1 cellular context compared by ENCODE assay signal in the genomic region with DNA sequence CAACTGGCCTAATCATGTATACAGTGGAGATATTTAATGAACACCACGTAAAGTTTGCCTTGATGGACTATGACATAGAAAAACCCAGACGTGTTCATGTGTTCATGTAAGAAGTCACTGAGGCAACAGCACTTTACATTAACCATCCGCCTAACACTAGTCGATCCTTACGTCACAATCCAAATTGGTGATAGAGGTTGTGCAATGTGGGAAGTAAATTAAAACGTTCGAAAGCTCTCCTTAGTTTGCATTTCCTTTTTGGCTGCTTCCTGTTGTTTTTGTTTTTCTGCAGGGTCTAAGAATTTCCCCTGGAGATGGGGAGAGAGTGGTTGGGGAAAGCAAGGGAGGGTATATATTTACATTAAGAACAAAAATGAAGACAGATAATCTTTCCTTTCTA.
TF ChIP-seq lines count a peak whose summit lies in the region.

No MANE protein-coding gene starts in this region.

TF ChIP-seq in GM23338, 12 proteins besides CTCF, POLR2A, EP300 and RAD21 (continued from another document):
- TF ChIP-seq, protein P1, sequence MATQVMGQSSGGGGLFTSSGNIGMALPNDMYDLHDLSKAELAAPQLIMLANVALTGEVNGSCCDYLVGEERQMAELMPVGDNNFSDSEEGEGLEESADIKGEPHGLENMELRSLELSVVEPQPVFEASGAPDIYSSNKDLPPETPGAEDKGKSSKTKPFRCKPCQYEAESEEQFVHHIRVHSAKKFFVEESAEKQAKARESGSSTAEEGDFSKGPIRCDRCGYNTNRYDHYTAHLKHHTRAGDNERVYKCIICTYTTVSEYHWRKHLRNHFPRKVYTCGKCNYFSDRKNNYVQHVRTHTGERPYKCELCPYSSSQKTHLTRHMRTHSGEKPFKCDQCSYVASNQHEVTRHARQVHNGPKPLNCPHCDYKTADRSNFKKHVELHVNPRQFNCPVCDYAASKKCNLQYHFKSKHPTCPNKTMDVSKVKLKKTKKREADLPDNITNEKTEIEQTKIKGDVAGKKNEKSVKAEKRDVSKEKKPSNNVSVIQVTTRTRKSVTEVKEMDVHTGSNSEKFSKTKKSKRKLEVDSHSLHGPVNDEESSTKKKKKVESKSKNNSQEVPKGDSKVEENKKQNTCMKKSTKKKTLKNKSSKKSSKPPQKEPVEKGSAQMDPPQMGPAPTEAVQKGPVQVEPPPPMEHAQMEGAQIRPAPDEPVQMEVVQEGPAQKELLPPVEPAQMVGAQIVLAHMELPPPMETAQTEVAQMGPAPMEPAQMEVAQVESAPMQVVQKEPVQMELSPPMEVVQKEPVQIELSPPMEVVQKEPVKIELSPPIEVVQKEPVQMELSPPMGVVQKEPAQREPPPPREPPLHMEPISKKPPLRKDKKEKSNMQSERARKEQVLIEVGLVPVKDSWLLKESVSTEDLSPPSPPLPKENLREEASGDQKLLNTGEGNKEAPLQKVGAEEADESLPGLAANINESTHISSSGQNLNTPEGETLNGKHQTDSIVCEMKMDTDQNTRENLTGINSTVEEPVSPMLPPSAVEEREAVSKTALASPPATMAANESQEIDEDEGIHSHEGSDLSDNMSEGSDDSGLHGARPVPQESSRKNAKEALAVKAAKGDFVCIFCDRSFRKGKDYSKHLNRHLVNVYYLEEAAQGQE (IDR thresholded peaks at IDR 0.05; ENCODE audit: unreplicated experiment), result no peak
- TF ChIP-seq, protein P2, sequence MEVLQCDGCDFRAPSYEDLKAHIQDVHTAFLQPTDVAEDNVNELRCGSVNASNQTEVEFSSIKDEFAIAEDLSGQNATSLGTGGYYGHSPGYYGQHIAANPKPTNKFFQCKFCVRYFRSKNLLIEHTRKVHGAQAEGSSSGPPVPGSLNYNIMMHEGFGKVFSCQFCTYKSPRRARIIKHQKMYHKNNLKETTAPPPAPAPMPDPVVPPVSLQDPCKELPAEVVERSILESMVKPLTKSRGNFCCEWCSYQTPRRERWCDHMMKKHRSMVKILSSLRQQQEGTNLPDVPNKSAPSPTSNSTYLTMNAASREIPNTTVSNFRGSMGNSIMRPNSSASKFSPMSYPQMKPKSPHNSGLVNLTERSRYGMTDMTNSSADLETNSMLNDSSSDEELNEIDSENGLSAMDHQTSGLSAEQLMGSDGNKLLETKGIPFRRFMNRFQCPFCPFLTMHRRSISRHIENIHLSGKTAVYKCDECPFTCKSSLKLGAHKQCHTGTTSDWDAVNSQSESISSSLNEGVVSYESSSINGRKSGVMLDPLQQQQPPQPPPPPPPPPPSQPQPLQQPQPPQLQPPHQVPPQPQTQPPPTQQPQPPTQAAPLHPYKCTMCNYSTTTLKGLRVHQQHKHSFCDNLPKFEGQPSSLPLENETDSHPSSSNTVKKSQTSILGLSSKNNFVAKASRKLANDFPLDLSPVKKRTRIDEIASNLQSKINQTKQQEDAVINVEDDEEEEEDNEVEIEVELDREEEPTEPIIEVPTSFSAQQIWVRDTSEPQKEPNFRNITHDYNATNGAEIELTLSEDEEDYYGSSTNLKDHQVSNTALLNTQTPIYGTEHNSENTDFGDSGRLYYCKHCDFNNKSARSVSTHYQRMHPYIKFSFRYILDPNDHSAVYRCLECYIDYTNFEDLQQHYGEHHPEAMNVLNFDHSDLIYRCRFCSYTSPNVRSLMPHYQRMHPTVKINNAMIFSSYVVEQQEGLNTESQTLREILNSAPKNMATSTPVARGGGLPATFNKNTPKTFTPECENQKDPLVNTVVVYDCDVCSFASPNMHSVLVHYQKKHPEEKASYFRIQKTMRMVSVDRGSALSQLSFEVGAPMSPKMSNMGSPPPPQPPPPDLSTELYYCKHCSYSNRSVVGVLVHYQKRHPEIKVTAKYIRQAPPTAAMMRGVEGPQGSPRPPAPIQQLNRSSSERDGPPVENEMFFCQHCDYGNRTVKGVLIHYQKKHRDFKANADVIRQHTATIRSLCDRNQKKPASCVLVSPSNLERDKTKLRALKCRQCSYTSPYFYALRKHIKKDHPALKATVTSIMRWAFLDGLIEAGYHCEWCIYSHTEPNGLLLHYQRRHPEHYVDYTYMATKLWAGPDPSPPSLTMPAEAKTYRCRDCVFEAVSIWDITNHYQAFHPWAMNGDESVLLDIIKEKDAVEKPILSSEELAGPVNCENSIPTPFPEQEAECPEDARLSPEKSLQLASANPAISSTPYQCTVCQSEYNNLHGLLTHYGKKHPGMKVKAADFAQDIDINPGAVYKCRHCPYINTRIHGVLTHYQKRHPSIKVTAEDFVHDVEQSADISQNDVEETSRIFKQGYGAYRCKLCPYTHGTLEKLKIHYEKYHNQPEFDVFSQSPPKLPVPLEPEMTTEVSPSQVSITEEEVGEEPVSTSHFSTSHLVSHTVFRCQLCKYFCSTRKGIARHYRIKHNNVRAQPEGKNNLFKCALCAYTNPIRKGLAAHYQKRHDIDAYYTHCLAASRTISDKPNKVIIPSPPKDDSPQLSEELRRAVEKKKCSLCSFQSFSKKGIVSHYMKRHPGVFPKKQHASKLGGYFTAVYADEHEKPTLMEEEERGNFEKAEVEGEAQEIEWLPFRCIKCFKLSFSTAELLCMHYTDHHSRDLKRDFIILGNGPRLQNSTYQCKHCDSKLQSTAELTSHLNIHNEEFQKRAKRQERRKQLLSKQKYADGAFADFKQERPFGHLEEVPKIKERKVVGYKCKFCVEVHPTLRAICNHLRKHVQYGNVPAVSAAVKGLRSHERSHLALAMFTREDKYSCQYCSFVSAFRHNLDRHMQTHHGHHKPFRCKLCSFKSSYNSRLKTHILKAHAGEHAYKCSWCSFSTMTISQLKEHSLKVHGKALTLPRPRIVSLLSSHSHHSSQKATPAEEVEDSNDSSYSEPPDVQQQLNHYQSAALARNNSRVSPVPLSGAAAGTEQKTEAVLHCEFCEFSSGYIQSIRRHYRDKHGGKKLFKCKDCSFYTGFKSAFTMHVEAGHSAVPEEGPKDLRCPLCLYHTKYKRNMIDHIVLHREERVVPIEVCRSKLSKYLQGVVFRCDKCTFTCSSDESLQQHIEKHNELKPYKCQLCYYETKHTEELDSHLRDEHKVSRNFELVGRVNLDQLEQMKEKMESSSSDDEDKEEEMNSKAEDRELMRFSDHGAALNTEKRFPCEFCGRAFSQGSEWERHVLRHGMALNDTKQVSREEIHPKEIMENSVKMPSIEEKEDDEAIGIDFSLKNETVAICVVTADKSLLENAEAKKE (CRISPR knock-in tag; IDR thresholded peaks at IDR 0.05), result no peak
- TF ChIP-seq ZNF331 (CRISPR knock-in tag; IDR thresholded peaks at IDR 0.05; ENCODE audit: low read depth) (no peak), ZNF114 (CRISPR knock-in tag; IDR thresholded peaks at IDR 0.05) (no peak), CREB1 (CRISPR knock-in tag; IDR thresholded peaks at IDR 0.05; ENCODE audit: low read depth) (peak; percentile 64), STAT1 (IDR thresholded peaks at IDR 0.05; ENCODE audit: unreplicated experiment) (no peak), EZH2 (IDR thresholded peaks at IDR 0.05; ENCODE audit: low read depth, unreplicated experiment) (no peak)
- TF ChIP-seq, protein P3, sequence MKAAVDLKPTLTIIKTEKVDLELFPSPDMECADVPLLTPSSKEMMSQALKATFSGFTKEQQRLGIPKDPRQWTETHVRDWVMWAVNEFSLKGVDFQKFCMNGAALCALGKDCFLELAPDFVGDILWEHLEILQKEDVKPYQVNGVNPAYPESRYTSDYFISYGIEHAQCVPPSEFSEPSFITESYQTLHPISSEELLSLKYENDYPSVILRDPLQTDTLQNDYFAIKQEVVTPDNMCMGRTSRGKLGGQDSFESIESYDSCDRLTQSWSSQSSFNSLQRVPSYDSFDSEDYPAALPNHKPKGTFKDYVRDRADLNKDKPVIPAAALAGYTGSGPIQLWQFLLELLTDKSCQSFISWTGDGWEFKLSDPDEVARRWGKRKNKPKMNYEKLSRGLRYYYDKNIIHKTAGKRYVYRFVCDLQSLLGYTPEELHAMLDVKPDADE (IDR thresholded peaks at IDR 0.05), result peak; percentile 54
